In the genomic region with DNA sequence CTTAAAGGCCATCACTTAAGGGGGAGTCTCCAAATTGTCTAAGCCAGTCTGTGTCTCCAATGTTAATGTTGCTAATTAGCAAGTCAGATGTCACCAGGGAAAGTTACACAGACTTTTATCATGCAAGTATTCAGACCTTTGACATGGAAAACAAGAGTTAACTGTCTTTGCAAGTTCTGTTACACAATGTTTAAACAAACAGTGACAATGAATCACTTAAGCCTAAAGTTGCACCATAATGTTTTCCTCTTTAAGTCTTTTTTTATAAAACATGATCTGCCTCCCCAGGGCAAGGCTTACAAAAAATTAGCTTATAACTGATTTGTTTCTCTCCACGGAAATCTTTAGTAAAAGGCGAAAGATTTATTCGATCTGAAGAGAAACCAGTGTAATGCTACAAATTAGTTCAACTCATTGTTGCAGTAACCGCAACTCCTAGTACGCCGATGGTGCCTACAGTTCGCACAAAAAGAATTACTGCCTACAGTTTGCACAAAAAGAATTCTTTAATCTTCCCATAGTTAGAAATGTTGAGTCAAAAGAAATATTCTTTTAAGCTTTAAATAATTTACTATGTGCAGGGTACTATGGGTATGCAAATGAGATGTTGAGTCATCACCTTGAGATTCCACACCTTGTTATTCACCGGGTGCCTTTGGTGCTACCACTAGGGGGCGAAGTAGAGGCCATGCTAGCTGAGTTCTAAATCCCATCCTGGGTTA, we compare ENCODE assay signal across 8 cellular contexts. TPM values are rescaled to one million over a fixed set of nuclear protein-coding genes. Genes with fewer than 3 reads are reported as not detected.
DNase-seq lines count a peak whose midpoint lies in the region; ATAC-seq and TF ChIP-seq lines count a peak whose summit lies in the region.

No MANE protein-coding gene starts in this region.

- ATAC-seq in GM18519 (IDR thresholded peaks at IDR 0.05; ENCODE audit: low FRiP score, unreplicated experiment) (peak; percentile 82), HG02973 (IDR thresholded peaks at IDR 0.05; ENCODE audit: unreplicated experiment) (peak; percentile 76)

- peak overlapping the region; percentile 75 for H3K27ac Mint-ChIP-seq in activated CD4-positive, alpha-beta T cell treated with anti-CD3 and anti-CD28 coated beads, Interleukin-2, amount 10 ng/mL, durations not matched to agents 24 days and 14 days
- H3K27ac Mint-ChIP-seq in endodermal cell (peak overlapping the region; percentile 99), nephron (peak overlapping the region in 2 of 3 experiments; percentile 2 to 37)

- peak overlapping the region; percentile 98 for H3K9ac ChIP-seq in endodermal cell (ENCODE audit: extremely low read depth, low read length, poor library complexity, severe bottlenecking)

- H3K36me3 ChIP-seq in endodermal cell (ENCODE audit: control insufficient read depth, insufficient read depth, low read length) (no peaks in the 10 kb centered on the region), testis (ENCODE audit: low read depth, missing control alignments) (no peaks in the 10 kb centered on the region)

- WGBS in endodermal cell (ENCODE audit: insufficient coverage in 1 of 2, insufficient read length in 1 of 2), 2 experiments = 0 to 5% methylated on average over 3 to 9 of the region's 9 CpGs
- WGBS in testis, 2 donors = 27 to 41% methylated on average over 9 of the region's 9 CpGs

- peak; percentile 86 for DNase-seq in AG10803 (ENCODE audit: low read depth)
- DNase-seq in NCI-H446 (lab: John Stamatoyannopoulos, UW) = peak; percentile 51 to 82
- peak; percentile 88 for DNase-seq in activated CD4-positive, alpha-beta T cell treated with anti-CD3 and anti-CD28 coated beads, Interleukin-2, amount 10 ng/mL, durations not matched to agents 24 days and 14 days
- peak; percentile 97 for DNase-seq in endodermal cell
- peak; percentile 87 for DNase-seq in testis

- peak; percentile 79 for TF ChIP-seq CTCF in AG10803 (conservative IDR thresholded peaks at IDR 0.05; ENCODE audit: low read length)
- peak; percentile 98 for TF ChIP-seq CTCF in endodermal cell (conservative IDR thresholded peaks at IDR 0.05)
- peak in 2 of 3 experiments; percentile 35 to 37 for TF ChIP-seq CTCF in nephron (IDR thresholded peaks at IDR 0.05; ENCODE audit: unreplicated experiment in 3 of 3)
- TF ChIP-seq CTCF in testis (IDR thresholded peaks at IDR 0.05) = peak; percentile 46 to 79 (median 75)

- peaks cover 9% of the 10 kb centered on the region for H3K4me1 Mint-ChIP-seq in activated CD4-positive, alpha-beta T cell treated with anti-CD3 and anti-CD28 coated beads, Interleukin-2, amount 10 ng/mL, durations not matched to agents 24 days and 14 days
- H3K4me1 Mint-ChIP-seq in endodermal cell (peaks cover 38% of the 10 kb centered on the region), nephron (peaks cover 12% of the 10 kb centered on the region)

- H3K27me3 ChIP-seq in endodermal cell (ENCODE audit: control insufficient read depth, insufficient read depth, low read length, poor library complexity, severe bottlenecking) = no peaks in the 10 kb centered on the region
- H3K27me3 ChIP-seq in testis = no peaks in the 10 kb centered on the region

- H3K36me3 Mint-ChIP-seq in activated CD4-positive, alpha-beta T cell treated with anti-CD3 and anti-CD28 coated beads, Interleukin-2, amount 10 ng/mL, durations not matched to agents 24 days and 14 days (ENCODE audit: low read depth) = no peaks in the 10 kb centered on the region
- H3K36me3 Mint-ChIP-seq in endodermal cell (ENCODE audit: low read depth) = no peaks in the 10 kb centered on the region
- no peaks in the 10 kb centered on the region for H3K36me3 Mint-ChIP-seq in nephron (ENCODE audit: low read depth)

- peaks cover 13% of the 10 kb centered on the region for H3K27me3 Mint-ChIP-seq in activated CD4-positive, alpha-beta T cell treated with anti-CD3 and anti-CD28 coated beads, Interleukin-2, amount 10 ng/mL, durations not matched to agents 24 days and 14 days
- H3K27me3 Mint-ChIP-seq in endodermal cell (ENCODE audit: insufficient read depth) (peaks cover 8% of the 10 kb centered on the region), nephron (ENCODE audit: low read depth) (no peaks in the 10 kb centered on the region)

- TF ChIP-seq POLR2A in testis (IDR thresholded peaks at IDR 0.05) = no peak

- H3K4me1 ChIP-seq in endodermal cell (ENCODE audit: control insufficient read depth, insufficient read depth, low read length) (no peaks in the 10 kb centered on the region), testis (no peaks in the 10 kb centered on the region)

- no peak overlapping the region for H3K4me3 ChIP-seq in AG10803 (ENCODE audit: low read length)
- H3K4me3 ChIP-seq in endodermal cell (ENCODE audit: low read length) = no peak overlapping the region
- no peak overlapping the region for H3K4me3 ChIP-seq in testis

- H3K27ac ChIP-seq in endodermal cell (ENCODE audit: low read depth, low read length) = peak overlapping the region; percentile 94
- peak overlapping the region in 1 of 2 donors; percentile 41 for H3K27ac ChIP-seq in testis

- H3K4me3 Mint-ChIP-seq in activated CD4-positive, alpha-beta T cell treated with anti-CD3 and anti-CD28 coated beads, Interleukin-2, amount 10 ng/mL, durations not matched to agents 24 days and 14 days = no peak overlapping the region
- H3K4me3 Mint-ChIP-seq in endodermal cell = no peak overlapping the region
- H3K4me3 Mint-ChIP-seq in nephron = no peak overlapping the region

- intact Hi-C loops in activated CD4-positive, alpha-beta T cell treated with anti-CD3 and anti-CD28 coated beads, Interleukin-2, amount 10 ng/mL, durations not matched to agents 24 days and 14 days (cut with micrococcal nuclease) = loop anchor here (1.0 to 2.0 kb wide), 5 partner anchors 26 to 72 kb away; a partner anchor contains a TSS
- intact Hi-C loops in testis (cut with DNase I; ENCODE audit: low total_unique reads) = no loop called here

- no peaks in the 10 kb centered on the region for H3K9me3 Mint-ChIP-seq in activated CD4-positive, alpha-beta T cell treated with anti-CD3 and anti-CD28 coated beads, Interleukin-2, amount 10 ng/mL, durations not matched to agents 24 days and 14 days
- H3K9me3 Mint-ChIP-seq in endodermal cell (no peaks in the 10 kb centered on the region), nephron (no peaks in the 10 kb centered on the region)

- no peaks in the 10 kb centered on the region for H3K9me3 ChIP-seq in endodermal cell (ENCODE audit: control insufficient read depth, low read length)
- no peaks in the 10 kb centered on the region for H3K9me3 ChIP-seq in testis

RNA-seq across cellular contexts. Expression of a gene that starts 45.3 kb away (rescaled TPM):
- 0.47 and 0.69 TPM in 2 replicates for total RNA-seq in activated CD4-positive, alpha-beta T cell treated with anti-CD3 and anti-CD28 coated beads, Interleukin-2, amount 10 ng/mL, durations not matched to agents 24 days and 14 days
- total RNA-seq in endodermal cell (1 to 10 TPM; 6.9 to 9.8 TPM), testis (10 to 100 TPM; 23.8 to 24.3 TPM)
- 6.6 TPM for polyA plus RNA-seq in endodermal cell (2013, experiment 1 of 2)
- 5.7 TPM for polyA plus RNA-seq in endodermal cell (2013, experiment 2 of 2)
- 8.5 TPM for polyA plus RNA-seq in testis (ENCODE audit: insufficient read depth, low read depth, low replicate concordance)

Comparison
In these comparisons a context has a peak if more than half of its experiments do, and no peak if none do; other contexts are left out.
1. CTCF ChIP-seq: peak in every context shown above with its lines; median percentile 98 in endodermal cell; 79 in AG10803; 75 in testis; 36 in nephron.
2. H3K27ac Mint-ChIP-seq: peak in every context shown above with its lines; median percentile 99 in endodermal cell; 75 in activated CD4-positive, alpha-beta T cell treated with anti-CD3 and anti-CD28 coated beads, Interleukin-2, amount 10 ng/mL, durations not matched to agents 24 days and 14 days; 20 in nephron.